Comparison of ENCODE assay signal across 10 cellular contexts in the genomic region with DNA sequence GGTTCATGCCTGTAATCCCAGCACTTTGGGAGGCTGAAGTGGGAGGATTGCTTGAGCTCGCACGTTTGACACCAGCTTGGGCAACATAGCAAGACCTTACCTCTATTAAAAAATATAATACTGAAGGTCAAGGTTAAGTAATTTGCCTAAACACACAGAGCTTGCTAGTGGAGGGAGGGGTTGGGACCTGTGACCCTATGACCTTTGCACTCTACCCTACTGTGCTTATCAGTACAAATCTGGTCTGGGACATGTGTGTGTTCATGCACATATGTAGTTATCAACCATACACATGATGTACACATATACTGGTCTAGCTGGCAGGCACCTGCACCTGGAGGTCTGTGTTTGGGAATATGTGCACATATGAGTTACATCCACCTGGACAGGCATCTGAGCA.
A peak's percentile ranks its signal among the peaks of the same experiment; 100 is the strongest.
DNase-seq lines count a peak whose midpoint lies in the region; ATAC-seq and TF ChIP-seq lines count a peak whose summit lies in the region.
"Had no signal": no experiment of that assay in that cellular context is flagged by ENCODE, and none has a peak within 500 bp of the region (broad histone marks: within the 10 kb centered on the region; RNA-seq: fewer than 3 reads in every experiment).

No MANE protein-coding gene starts in this region.

- no peak overlapping the region for H3K4me3 Mint-ChIP-seq in naive thymus-derived CD4-positive, alpha-beta T cell
- H3K4me3 Mint-ChIP-seq: CD4-positive, alpha-beta memory T cell had no signal

- H3K4me3 ChIP-seq in gastroesophageal sphincter (no peak overlapping the region), thoracic aorta (no peak overlapping the region), osteoblast (ENCODE audit: insufficient read depth, low read length) (no peak overlapping the region)
- no peak overlapping the region for H3K4me3 ChIP-seq in naive thymus-derived CD4-positive, alpha-beta T cell (ENCODE audit: low read length)
- H3K4me3 ChIP-seq: SJCRH30 had no signal

- H2AFZ ChIP-seq in osteoblast (ENCODE audit: low read length): no peak overlapping the region

- peak overlapping the region in 3 of 4 donors; percentile 92 to 96 (median 94) for H3K27ac ChIP-seq in gastroesophageal sphincter
- no peak overlapping the region for H3K27ac ChIP-seq in naive thymus-derived CD4-positive, alpha-beta T cell (ENCODE audit: low read depth, low read length)
- H3K27ac ChIP-seq in thoracic aorta: peak overlapping the region; percentile 79 to 94
- H3K27ac ChIP-seq in osteoblast (ENCODE audit: low read depth, low read length): no peak overlapping the region
- H3K27ac ChIP-seq: SJCRH30 had no signal

- DNase-seq in naive thymus-derived CD4-positive, alpha-beta T cell: no peak
- DNase-seq in thoracic aorta (ENCODE audit: low spot score) (no peak), GM19240 (ENCODE audit: insufficient read length, low spot score) (no peak), iPS-NIHi7 (ENCODE audit: extremely low spot score) (no peak), Right ventricle myocardium superior (no peak), osteoblast (ENCODE audit: insufficient read length, low spot score, missing footprints) (no peak)
- DNase-seq: NCI-H748 treated with DMSO at 0.1 percent for 48 hours had no signal

- no peak overlapping the region for H3K4me2 ChIP-seq in osteoblast (ENCODE audit: insufficient read depth, low read length)

- H3K27me3 Mint-ChIP-seq in naive thymus-derived CD4-positive, alpha-beta T cell: peaks cover 0 to 12% (median 0%) of the 10 kb centered on the region in 5 donors

- H3K27ac Mint-ChIP-seq in naive thymus-derived CD4-positive, alpha-beta T cell: no peak overlapping the region
- H3K27ac Mint-ChIP-seq: CD4-positive, alpha-beta memory T cell had no signal

- CTCF ChIA-PET in naive thymus-derived CD4-positive, alpha-beta T cell (lab: Charles Lee): no interaction called here

- TF ChIP-seq CTCF in gastroesophageal sphincter (IDR thresholded peaks at IDR 0.05) (no peak), thoracic aorta (IDR thresholded peaks at IDR 0.05) (no peak), osteoblast (IDR thresholded peaks at IDR 0.05; ENCODE audit: extremely low read depth, low read depth, low read length) (no peak)

- no peak for TF ChIP-seq EP300 in gastroesophageal sphincter (IDR thresholded peaks at IDR 0.05)

- H4K20me1 ChIP-seq in osteoblast (ENCODE audit: insufficient read depth, low read length): no peaks in the 10 kb centered on the region

- H3K9me3 ChIP-seq in gastroesophageal sphincter (no peaks in the 10 kb centered on the region), thoracic aorta (no peaks in the 10 kb centered on the region), osteoblast (ENCODE audit: low read depth, low read length) (no peaks in the 10 kb centered on the region)
- H3K9me3 ChIP-seq in naive thymus-derived CD4-positive, alpha-beta T cell (ENCODE audit: control insufficient read depth in 2 of 3, low read length in 3 of 3): no peaks in the 10 kb centered on the region
- H3K9me3 ChIP-seq: SJCRH30 had no signal

- intact Hi-C loops in naive thymus-derived CD4-positive, alpha-beta T cell (cut with micrococcal nuclease): no loop called here
- intact Hi-C loops in Right ventricle myocardium superior (cut with DNase I): loop anchor here (5.0 kb wide), 1 partner anchor 50 kb away; no protein-coding TSS in a partner anchor

- H3K4me1 ChIP-seq in gastroesophageal sphincter (peaks cover 0 to 54% (median 3%) of the 10 kb centered on the region in 3 donors), thoracic aorta (ENCODE audit: control insufficient read depth in 1 of 2, low read depth in 2 of 2) (peaks cover 21 to 54% of the 10 kb centered on the region in 2 donors), osteoblast (ENCODE audit: insufficient read depth, low read length) (peaks cover 20% of the 10 kb centered on the region)
- H3K4me1 ChIP-seq in naive thymus-derived CD4-positive, alpha-beta T cell (ENCODE audit: control insufficient read depth in 2 of 2, insufficient read depth in 2 of 2, low read length in 2 of 2): no peaks in the 10 kb centered on the region
- H3K4me1 ChIP-seq: SJCRH30 had no signal

- no peaks in the 10 kb centered on the region for H3K27me3 ChIP-seq in gastroesophageal sphincter
- no peaks in the 10 kb centered on the region for H3K27me3 ChIP-seq in naive thymus-derived CD4-positive, alpha-beta T cell (ENCODE audit: control insufficient read depth in 2 of 2, insufficient read depth in 2 of 2, low read length in 2 of 2)
- no peaks in the 10 kb centered on the region for H3K27me3 ChIP-seq in thoracic aorta (replicated peaks; ENCODE audit: insufficient read depth)
- H3K27me3 ChIP-seq in osteoblast (ENCODE audit: insufficient read depth, low read length): no peaks in the 10 kb centered on the region
- H3K27me3 ChIP-seq: SJCRH30 had no signal

- H3K79me2 ChIP-seq in osteoblast (ENCODE audit: insufficient read depth, low read length): peaks cover 3% of the 10 kb centered on the region

- H3K9me3 Mint-ChIP-seq in naive thymus-derived CD4-positive, alpha-beta T cell: no peaks in the 10 kb centered on the region
- H3K9me3 Mint-ChIP-seq: CD4-positive, alpha-beta memory T cell had no signal

- TF ChIP-seq POLR2A in gastroesophageal sphincter (IDR thresholded peaks at IDR 0.05): no peak

- H3K36me3 ChIP-seq in gastroesophageal sphincter: peaks cover 0 to 3% of the 10 kb centered on the region in 2 donors
- H3K36me3 ChIP-seq in naive thymus-derived CD4-positive, alpha-beta T cell (ENCODE audit: control insufficient read depth in 2 of 3, insufficient read depth in 3 of 3, low read length in 3 of 3): no peaks in the 10 kb centered on the region
- H3K36me3 ChIP-seq in thoracic aorta: peaks cover 9% of the 10 kb centered on the region
- H3K36me3 ChIP-seq in osteoblast (ENCODE audit: insufficient read depth, low read length): peaks cover 70% of the 10 kb centered on the region
- H3K36me3 ChIP-seq: SJCRH30 had no signal

- POLR2A ChIA-PET in naive thymus-derived CD4-positive, alpha-beta T cell (lab: Charles Lee): no interaction called here

- ATAC-seq in gastroesophageal sphincter: no peak
- ATAC-seq in naive thymus-derived CD4-positive, alpha-beta T cell: peak; percentile 6
- no peak for ATAC-seq in thoracic aorta (ENCODE audit: insufficient number of reproducible peaks, low FRiP score, low read depth)
- no peak for ATAC-seq in Right ventricle myocardium superior (ENCODE audit: poor library complexity)

- no peaks in the 10 kb centered on the region for H3K4me1 Mint-ChIP-seq in naive thymus-derived CD4-positive, alpha-beta T cell
- H3K4me1 Mint-ChIP-seq: CD4-positive, alpha-beta memory T cell had no signal

- no peaks in the 10 kb centered on the region for H3K36me3 Mint-ChIP-seq in naive thymus-derived CD4-positive, alpha-beta T cell
- H3K36me3 Mint-ChIP-seq: CD4-positive, alpha-beta memory T cell had no signal

- 70 to 76% methylated on average over 2 of the region's 2 CpGs for WGBS in gastroesophageal sphincter (ENCODE audit: low coverage in 1 of 2), 2 donors

Comparison
In these comparisons a context has a peak if more than half of its experiments do, and no peak if none do; other contexts are left out.
1. H3K27ac ChIP-seq: peak in gastroesophageal sphincter (3 of 4) and thoracic aorta (2 of 2); none in naive thymus-derived CD4-positive, alpha-beta T cell (single experiment) and osteoblast (single experiment).